In genomic region chr3:12983326-12983725, GRCh38 we compare ENCODE assay signal across 16 cellular contexts.
DNase-seq lines count a peak whose midpoint lies in the region; ATAC-seq and TF ChIP-seq lines count a peak whose summit lies in the region.
"Had no signal": no experiment of that assay in that cellular context is flagged by ENCODE, and none has a peak within 500 bp of the region (broad histone marks: within the 10 kb centered on the region; RNA-seq: fewer than 3 reads in every experiment).

No MANE protein-coding gene starts in this region.

- no peak for TF ChIP-seq CTCF in transverse colon (IDR thresholded peaks at IDR 0.05)
- TF ChIP-seq CTCF in GM10266 (IDR thresholded peaks at IDR 0.05; ENCODE audit: control insufficient read depth, insufficient read depth, low read depth, missing control alignments), result no peak

- H3K9me3 ChIP-seq in KOPT-K1 (ENCODE audit: insufficient read depth, low read length, poor library complexity, severe bottlenecking), result no peaks in the 10 kb centered on the region
- H3K9me3 ChIP-seq in transverse colon, result no peaks in the 10 kb centered on the region
- H3K9me3 ChIP-seq: left lung, upper lobe of right lung had no signal

- H3K27ac ChIP-seq in KOPT-K1 (ENCODE audit: low read depth, low read length, poor library complexity, severe bottlenecking) (peak overlapping the region; percentile 47), transverse colon (no peak overlapping the region)
- H3K27ac ChIP-seq: left lung, upper lobe of right lung had no signal

- TF ChIP-seq POLR2A in transverse colon (IDR thresholded peaks at IDR 0.05), result no peak

- H3K4me3 ChIP-seq in transverse colon, result no peak overlapping the region
- H3K4me3 ChIP-seq: left lung, upper lobe of right lung had no signal

- no peaks in the 10 kb centered on the region for H3K27me3 ChIP-seq in transverse colon
- H3K27me3 ChIP-seq: left lung, upper lobe of right lung had no signal

- ATAC-seq in GM18502 (IDR thresholded peaks at IDR 0.05; ENCODE audit: poor library complexity, unreplicated experiment), result peak; percentile 17
- ATAC-seq in GM21390 (IDR thresholded peaks at IDR 0.05; ENCODE audit: unreplicated experiment), result peak; percentile 4

- H3K36me3 ChIP-seq in KOPT-K1 (ENCODE audit: insufficient read depth, low read length) (peaks cover 27% of the 10 kb centered on the region; the same call in 1 of the 2 replicates), transverse colon (no peaks in the 10 kb centered on the region)
- H3K36me3 ChIP-seq: upper lobe of right lung had no signal

- H3K4me1 ChIP-seq in transverse colon, result no peaks in the 10 kb centered on the region
- H3K4me1 ChIP-seq: upper lobe of right lung had no signal

- 80 to 88% methylated on average over 1 to 8 of the region's 8 CpGs for WGBS in transverse colon (ENCODE audit: low coverage in 1 of 2), 2 donors

- in situ Hi-C loops in transverse colon (cut with MboI; ENCODE audit: low pct_ligation_motif_present in 1 of 4, low pct_unique_long_range_greater_than_20kb in 1 of 4, low sequenced_read_pairs in 3 of 4), result no loop called here

- DNase-seq in myocyte (ENCODE audit: low read depth), result peak; percentile 73
- DNase-seq in transverse colon, result no peak
- no peak for DNase-seq in NCI-H2227 (lab: John Stamatoyannopoulos, UW; ENCODE audit: unreplicated experiment)
- no peak for DNase-seq in GM10266 (ENCODE audit: extremely low spot score)
- DNase-seq in effector CD4-positive, alpha-beta T cell, result no peak
- DNase-seq: activated CD4-positive, alpha-beta memory T cell treated with anti-CD3 and anti-CD28 coated beads, Interleukin-2, amount 10 ng/mL, durations not matched to agents 7 days and 5 days; activated gamma-delta T cell; H7; MV-4-11; stimulated activated CD4-positive, alpha-beta T cell treated with anti-CD3 and anti-CD28 coated beads, Interleukin-2, amount 100 ng/mL, for 48 hours; T-cell; upper lobe of right lung had no signal

- no peak for TF ChIP-seq EP300 in transverse colon (IDR thresholded peaks at IDR 0.05; ENCODE audit: low read depth)

- intact Hi-C loops in transverse colon (cut with DNase I; ENCODE audit: low total_unique reads), result loop anchor here (10.0 kb wide), 2 partner anchors 49 to 119 kb away; no protein-coding TSS in a partner anchor
